In the genomic region with DNA sequence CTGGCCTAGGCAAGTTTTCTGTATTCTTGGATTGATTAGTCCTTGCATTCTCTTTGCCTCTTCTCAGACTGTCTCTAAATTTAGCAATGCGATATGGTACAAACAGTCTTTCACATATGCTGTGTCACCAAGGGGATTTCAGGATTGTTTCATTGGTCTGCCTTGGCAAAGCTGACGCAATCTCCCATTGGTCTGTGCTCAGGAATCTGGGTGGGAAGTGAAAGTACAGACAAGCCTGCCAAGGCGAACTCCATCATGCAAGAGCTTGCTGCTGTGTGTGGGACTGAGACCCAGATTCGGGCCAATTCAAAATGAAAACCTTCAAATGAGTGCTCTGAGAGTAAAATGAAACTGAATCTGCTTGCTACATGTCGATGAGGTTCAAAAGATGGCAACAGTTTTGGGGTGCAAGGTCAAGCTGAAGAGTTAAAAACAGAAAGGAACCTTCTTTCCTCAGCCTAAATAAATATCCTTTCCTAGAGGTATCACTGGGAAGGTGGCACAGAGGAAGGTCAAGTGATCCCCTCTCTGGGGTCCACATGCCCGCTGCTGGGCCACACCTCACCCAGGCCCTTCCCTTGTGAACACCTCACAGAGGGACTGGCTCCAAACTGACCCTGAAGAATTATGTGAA, we compare ENCODE assay signal across 8 cellular contexts.
DNase-seq lines count a peak whose midpoint lies in the region; ATAC-seq and TF ChIP-seq lines count a peak whose summit lies in the region.

No MANE protein-coding gene starts in this region.

- H3K27me3 ChIP-seq in left ventricle myocardium inferior (ENCODE audit: low read depth): no peaks in the 10 kb centered on the region

- peak overlapping the region; percentile 83 for H3K27ac Mint-ChIP-seq in activated T-helper 17 cell treated with anti-CD3 and anti-CD28 coated beads, Interleukin-2, amount 50 U/mL, for 72 hours

- peaks cover 19% of the 10 kb centered on the region for H3K4me1 Mint-ChIP-seq in activated T-helper 17 cell treated with anti-CD3 and anti-CD28 coated beads, Interleukin-2, amount 50 U/mL, for 72 hours

- H3K9me3 ChIP-seq in left ventricle myocardium inferior (replicated peaks): peaks cover 6% of the 10 kb centered on the region

- intact Hi-C loops in left ventricle myocardium inferior (cut with micrococcal nuclease): no loop called here

- H3K4me3 Mint-ChIP-seq in activated T-helper 17 cell treated with anti-CD3 and anti-CD28 coated beads, Interleukin-2, amount 50 U/mL, for 72 hours: peak overlapping the region; percentile 70

- in situ Hi-C loops in G401 (cut with HindIII; ENCODE audit: low sequenced_read_pairs): no loop called here

- ATAC-seq in GM21515 (IDR thresholded peaks at IDR 0.05; ENCODE audit: unreplicated experiment): peak; percentile 83
- peak; percentile 90 for ATAC-seq in activated T-helper 17 cell treated with anti-CD3 and anti-CD28 coated beads, Interleukin-2, amount 50 U/mL, for 72 hours (replicated peaks)

- H3K9me3 Mint-ChIP-seq in activated T-helper 17 cell treated with anti-CD3 and anti-CD28 coated beads, Interleukin-2, amount 50 U/mL, for 72 hours: peaks cover 5% of the 10 kb centered on the region

- H3K36me3 Mint-ChIP-seq in activated T-helper 17 cell treated with anti-CD3 and anti-CD28 coated beads, Interleukin-2, amount 50 U/mL, for 72 hours (ENCODE audit: low read depth): no peaks in the 10 kb centered on the region

- peak; percentile 93 for DNase-seq in G401 (ENCODE audit: low spot score)
- DNase-seq in HT-29 (ENCODE audit: low spot score): peak; percentile 66
- DNase-seq in left ventricle myocardium inferior: peak; percentile 69
- DNase-seq in stimulated activated CD4-positive, alpha-beta T cell treated with anti-CD3 and anti-CD28 coated beads, Interleukin-12 subunit alpha, Interleukin-12 subunit beta, amount 100 ng/mL, for 48 hours (ENCODE audit: low read depth in 2 of 3, low spot score in 1 of 3): peak; percentile 27 to 45 (median 35)
- no peak for DNase-seq in SHP77 treated with DMSO at 0.1 percent for 48 hours (lab: John Stamatoyannopoulos, UW)
- DNase-seq in 8988T: no peak

- no peaks in the 10 kb centered on the region for H3K27me3 Mint-ChIP-seq in activated T-helper 17 cell treated with anti-CD3 and anti-CD28 coated beads, Interleukin-2, amount 50 U/mL, for 72 hours

- H3K27ac ChIP-seq in left ventricle myocardium inferior (replicated peaks): peak overlapping the region; percentile 89

- no peaks in the 10 kb centered on the region for H3K36me3 ChIP-seq in left ventricle myocardium inferior

- TF ChIP-seq CTCF in left ventricle myocardium inferior (IDR thresholded peaks at IDR 0.05; ENCODE audit: borderline replicate concordance): no peak

- peaks cover 46% of the 10 kb centered on the region for H3K4me1 ChIP-seq in left ventricle myocardium inferior

- peak overlapping the region; percentile 41 for H3K4me3 ChIP-seq in left ventricle myocardium inferior

Comparison
In these comparisons a context has a peak if more than half of its experiments do, and no peak if none do; other contexts are left out.
1. DNase-seq: peak in G401 (single experiment), HT-29 (single experiment), left ventricle myocardium inferior (single experiment) and stimulated activated CD4-positive, alpha-beta T cell treated with anti-CD3 and anti-CD28 coated beads, Interleukin-12 subunit alpha, Interleukin-12 subunit beta, amount 100 ng/mL, for 48 hours (3 of 3); none in SHP77 treated with DMSO at 0.1 percent for 48 hours (single experiment) and 8988T (single experiment).